In the genomic region with DNA sequence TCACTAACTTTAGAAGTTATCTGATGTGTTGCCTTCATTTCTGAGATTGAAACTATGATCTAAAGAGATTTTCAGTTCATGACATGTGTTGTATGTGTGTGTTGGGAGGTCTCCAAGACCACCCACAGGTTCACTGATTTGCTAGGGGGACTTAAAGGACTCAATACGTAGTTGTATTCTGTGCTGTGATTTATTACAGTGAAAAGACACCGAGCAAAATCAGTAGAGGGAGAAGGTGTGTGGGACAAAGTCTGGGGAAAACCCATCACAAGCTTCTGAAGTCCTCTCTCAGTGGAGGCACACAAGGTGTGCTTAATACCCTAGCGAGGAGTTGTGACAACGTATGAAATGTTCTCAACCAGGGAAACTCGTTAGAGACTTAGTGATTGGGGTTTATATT, we compare ENCODE assay signal across 14 cellular contexts. TPM values are rescaled to one million over a fixed set of nuclear protein-coding genes. Genes with fewer than 3 reads are reported as not detected.
DNase-seq lines count a peak whose midpoint lies in the region; ATAC-seq and TF ChIP-seq lines count a peak whose summit lies in the region.
"Had no signal": no experiment of that assay in that cellular context is flagged by ENCODE, and none has a peak within 500 bp of the region (broad histone marks: within the 10 kb centered on the region; RNA-seq: fewer than 3 reads in every experiment).

No MANE protein-coding gene starts in this region.

- no peak for DNase-seq in CD4-positive, alpha-beta memory T cell
- no peak for DNase-seq in endothelial cell (ENCODE audit: low spot score)
- no peak for DNase-seq in WTC11 (ENCODE audit: low spot score)
- DNase-seq in globus pallidus (ENCODE audit: low spot score): no peak
- DNase-seq: cerebellar nuclear complex, mesendoderm, T1000 had no signal

- CTCF ChIA-PET in CD4-positive, alpha-beta memory T cell (lab: Charles Lee; ENCODE audit: partially characterized antibody): interaction anchor here (0.5 kb wide), 1 partner anchor 792 kb away, joined by 3 read pairs; no protein-coding TSS in a partner anchor
- CTCF ChIA-PET in WTC11 (lab: Charles Lee): interaction anchor here (1.1 kb wide), 1 partner anchor 82 kb away, joined by 3 read pairs; no protein-coding TSS in a partner anchor

- H3K9me3 ChIP-seq in CD4-positive, alpha-beta memory T cell (ENCODE audit: control insufficient read depth in 1 of 2, low read length in 2 of 2): no peaks in the 10 kb centered on the region
- H3K9me3 ChIP-seq: right atrium auricular region had no signal

- peak; percentile 45 for ATAC-seq in GM18867 (IDR thresholded peaks at IDR 0.05; ENCODE audit: unreplicated experiment)
- peak; percentile 57 for ATAC-seq in HG03342 (IDR thresholded peaks at IDR 0.05; ENCODE audit: unreplicated experiment)
- ATAC-seq in HG02973 (IDR thresholded peaks at IDR 0.05; ENCODE audit: unreplicated experiment): no peak
- ATAC-seq in WTC11: no peak
- no peak for ATAC-seq in HG02759 (IDR thresholded peaks at IDR 0.05; ENCODE audit: unreplicated experiment)

- intact Hi-C loops in CD4-positive, alpha-beta memory T cell (cut with micrococcal nuclease): no loop called here

- H3K4me3 Mint-ChIP-seq in CD4-positive, alpha-beta memory T cell: peak overlapping the region in 6 of 8 donors; percentile 19 to 60 (median 32)
- no peak overlapping the region for H3K4me3 Mint-ChIP-seq in endothelial cell (ENCODE audit: unreplicated experiment)
- no peak overlapping the region for H3K4me3 Mint-ChIP-seq in WTC11

- TF ChIP-seq CTCF in endothelial cell (IDR thresholded peaks at IDR 0.05; ENCODE audit: unreplicated experiment) (no peak), WTC11 (IDR thresholded peaks at IDR 0.05) (no peak)

- H3K27ac Mint-ChIP-seq in CD4-positive, alpha-beta memory T cell: peak overlapping the region in 4 of 7 donors; percentile 5 to 66 (median 48)
- peak overlapping the region; percentile 74 for H3K27ac Mint-ChIP-seq in endothelial cell (ENCODE audit: unreplicated experiment)
- no peak overlapping the region for H3K27ac Mint-ChIP-seq in WTC11

- peaks cover 52% of the 10 kb centered on the region for H3K4me1 ChIP-seq in CD4-positive, alpha-beta memory T cell (ENCODE audit: insufficient read depth, low read length)

- H3K27me3 ChIP-seq in CD4-positive, alpha-beta memory T cell (ENCODE audit: insufficient read depth, low read length): no peaks in the 10 kb centered on the region
- H3K27me3 ChIP-seq: BLaER1, right atrium auricular region had no signal

- H3K4me1 Mint-ChIP-seq in CD4-positive, alpha-beta memory T cell: peaks cover 0 to 24% (median 15%) of the 10 kb centered on the region in 4 donors
- H3K4me1 Mint-ChIP-seq in endothelial cell (ENCODE audit: unreplicated experiment) (peaks cover 13% of the 10 kb centered on the region), WTC11 (peaks cover 4% of the 10 kb centered on the region; the same call in 1 of the 2 replicates)

- no peak overlapping the region for H3K4me3 ChIP-seq in CD4-positive, alpha-beta memory T cell (ENCODE audit: low read length in 2 of 2)
- H3K4me3 ChIP-seq: BLaER1, right atrium auricular region had no signal

- no peaks in the 10 kb centered on the region for H3K36me3 ChIP-seq in CD4-positive, alpha-beta memory T cell (ENCODE audit: insufficient read depth, low read length)
- H3K36me3 ChIP-seq: right atrium auricular region had no signal

- no peaks in the 10 kb centered on the region for H3K9me3 Mint-ChIP-seq in CD4-positive, alpha-beta memory T cell
- H3K9me3 Mint-ChIP-seq in endothelial cell (ENCODE audit: unreplicated experiment) (no peaks in the 10 kb centered on the region), WTC11 (no peaks in the 10 kb centered on the region)
- H3K9me3 Mint-ChIP-seq: activated T-helper 2 cell treated with anti-CD3 and anti-CD28 coated beads, Interferon-gamma antibody, Interleukin-2, Interleukin-4, amounts not matched to agents 10 μg/mL and 5 μg/mL and 100 μg/mL, durations not matched to agents 14 hours and 24 hours and 36 hours had no signal

- no peak overlapping the region for H3K27ac ChIP-seq in CD4-positive, alpha-beta memory T cell (ENCODE audit: low read depth, low read length)
- H3K27ac ChIP-seq: BLaER1, right atrium auricular region had no signal

- H3K36me3 Mint-ChIP-seq in CD4-positive, alpha-beta memory T cell: peaks cover 0 to 5% of the 10 kb centered on the region in 2 donors
- peaks cover under 1% of the 10 kb centered on the region for H3K36me3 Mint-ChIP-seq in endothelial cell (ENCODE audit: low read depth, unreplicated experiment)
- no peaks in the 10 kb centered on the region for H3K36me3 Mint-ChIP-seq in WTC11

- POLR2A ChIA-PET in CD4-positive, alpha-beta memory T cell (lab: Charles Lee; ENCODE audit: partially characterized antibody): interaction anchor here (1.1 kb wide), 1 partner anchor 11 kb away, joined by 3 read pairs; no protein-coding TSS in a partner anchor
- POLR2A ChIA-PET in WTC11 (lab: Charles Lee): no interaction called here

- H3K27me3 Mint-ChIP-seq in CD4-positive, alpha-beta memory T cell: no peaks in the 10 kb centered on the region
- H3K27me3 Mint-ChIP-seq in endothelial cell (ENCODE audit: unreplicated experiment): no peaks in the 10 kb centered on the region
- H3K27me3 Mint-ChIP-seq in WTC11 (ENCODE audit: low read depth): no peaks in the 10 kb centered on the region

TF ChIP-seq in WTC11, 78 proteins besides CTCF, POLR2A, EP300 and RAD21 (continues in another document):
- no peak for TF ChIP-seq SOX15 (CRISPR knock-in tag; IDR thresholded peaks at IDR 0.05)
- no peak for TF ChIP-seq EMX1 (CRISPR knock-in tag; IDR thresholded peaks at IDR 0.05)
- TF ChIP-seq JUN (CRISPR knock-in tag; IDR thresholded peaks at IDR 0.05): no peak
- TF ChIP-seq, protein P1, sequence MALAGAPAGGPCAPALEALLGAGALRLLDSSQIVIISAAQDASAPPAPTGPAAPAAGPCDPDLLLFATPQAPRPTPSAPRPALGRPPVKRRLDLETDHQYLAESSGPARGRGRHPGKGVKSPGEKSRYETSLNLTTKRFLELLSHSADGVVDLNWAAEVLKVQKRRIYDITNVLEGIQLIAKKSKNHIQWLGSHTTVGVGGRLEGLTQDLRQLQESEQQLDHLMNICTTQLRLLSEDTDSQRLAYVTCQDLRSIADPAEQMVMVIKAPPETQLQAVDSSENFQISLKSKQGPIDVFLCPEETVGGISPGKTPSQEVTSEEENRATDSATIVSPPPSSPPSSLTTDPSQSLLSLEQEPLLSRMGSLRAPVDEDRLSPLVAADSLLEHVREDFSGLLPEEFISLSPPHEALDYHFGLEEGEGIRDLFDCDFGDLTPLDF (CRISPR knock-in tag; IDR thresholded peaks at IDR 0.05): no peak
- TF ChIP-seq, protein P2, sequence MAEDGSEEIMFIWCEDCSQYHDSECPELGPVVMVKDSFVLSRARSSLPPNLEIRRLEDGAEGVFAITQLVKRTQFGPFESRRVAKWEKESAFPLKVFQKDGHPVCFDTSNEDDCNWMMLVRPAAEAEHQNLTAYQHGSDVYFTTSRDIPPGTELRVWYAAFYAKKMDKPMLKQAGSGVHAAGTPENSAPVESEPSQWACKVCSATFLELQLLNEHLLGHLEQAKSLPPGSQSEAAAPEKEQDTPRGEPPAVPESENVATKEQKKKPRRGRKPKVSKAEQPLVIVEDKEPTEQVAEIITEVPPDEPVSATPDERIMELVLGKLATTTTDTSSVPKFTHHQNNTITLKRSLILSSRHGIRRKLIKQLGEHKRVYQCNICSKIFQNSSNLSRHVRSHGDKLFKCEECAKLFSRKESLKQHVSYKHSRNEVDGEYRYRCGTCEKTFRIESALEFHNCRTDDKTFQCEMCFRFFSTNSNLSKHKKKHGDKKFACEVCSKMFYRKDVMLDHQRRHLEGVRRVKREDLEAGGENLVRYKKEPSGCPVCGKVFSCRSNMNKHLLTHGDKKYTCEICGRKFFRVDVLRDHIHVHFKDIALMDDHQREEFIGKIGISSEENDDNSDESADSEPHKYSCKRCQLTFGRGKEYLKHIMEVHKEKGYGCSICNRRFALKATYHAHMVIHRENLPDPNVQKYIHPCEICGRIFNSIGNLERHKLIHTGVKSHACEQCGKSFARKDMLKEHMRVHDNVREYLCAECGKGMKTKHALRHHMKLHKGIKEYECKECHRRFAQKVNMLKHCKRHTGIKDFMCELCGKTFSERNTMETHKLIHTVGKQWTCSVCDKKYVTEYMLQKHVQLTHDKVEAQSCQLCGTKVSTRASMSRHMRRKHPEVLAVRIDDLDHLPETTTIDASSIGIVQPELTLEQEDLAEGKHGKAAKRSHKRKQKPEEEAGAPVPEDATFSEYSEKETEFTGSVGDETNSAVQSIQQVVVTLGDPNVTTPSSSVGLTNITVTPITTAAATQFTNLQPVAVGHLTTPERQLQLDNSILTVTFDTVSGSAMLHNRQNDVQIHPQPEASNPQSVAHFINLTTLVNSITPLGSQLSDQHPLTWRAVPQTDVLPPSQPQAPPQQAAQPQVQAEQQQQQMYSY (CRISPR knock-in tag; IDR thresholded peaks at IDR 0.05): no peak
- TF ChIP-seq NFYB (CRISPR knock-in tag; conservative IDR thresholded peaks at IDR 0.05; ENCODE audit: low read depth): no peak
- no peak for TF ChIP-seq TEAD1 (CRISPR knock-in tag; IDR thresholded peaks at IDR 0.05)
- TF ChIP-seq, protein P3, sequence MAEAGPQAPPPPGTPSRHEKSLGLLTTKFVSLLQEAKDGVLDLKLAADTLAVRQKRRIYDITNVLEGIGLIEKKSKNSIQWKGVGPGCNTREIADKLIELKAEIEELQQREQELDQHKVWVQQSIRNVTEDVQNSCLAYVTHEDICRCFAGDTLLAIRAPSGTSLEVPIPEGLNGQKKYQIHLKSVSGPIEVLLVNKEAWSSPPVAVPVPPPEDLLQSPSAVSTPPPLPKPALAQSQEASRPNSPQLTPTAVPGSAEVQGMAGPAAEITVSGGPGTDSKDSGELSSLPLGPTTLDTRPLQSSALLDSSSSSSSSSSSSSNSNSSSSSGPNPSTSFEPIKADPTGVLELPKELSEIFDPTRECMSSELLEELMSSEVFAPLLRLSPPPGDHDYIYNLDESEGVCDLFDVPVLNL (CRISPR knock-in tag; IDR thresholded peaks at IDR 0.05; ENCODE audit: borderline replicate concordance, low read depth): no peak

RNA-seq across cellular contexts. Expression of a gene that starts 35.6 kb away (rescaled TPM):
- total RNA-seq in CD4-positive, alpha-beta memory T cell: 10 to 100 TPM; 24.6 to 25.0 TPM
- 1 to 10 TPM in 1 of 2 donors, under 1 TPM in 1; 0.13 to 1.8 TPM for polyA plus RNA-seq in CD4-positive, alpha-beta memory T cell
- total RNA-seq in endothelial cell (ENCODE audit: unreplicated experiment) (16.8 TPM), WTC11 (2021) (11.0 to 13.6 TPM (median 11.2 TPM) in 3 replicates)

RNA-seq across cellular contexts. Expression of a gene that starts 53.0 kb away (rescaled TPM):
- not detected for total RNA-seq in CD4-positive, alpha-beta memory T cell
- polyA plus RNA-seq in CD4-positive, alpha-beta memory T cell: not detected
- 0.21 TPM for total RNA-seq in endothelial cell (ENCODE audit: unreplicated experiment)
- total RNA-seq in WTC11 (2021): 0.25 to 0.55 TPM (median 0.37 TPM) in 3 replicates
- total RNA-seq: activated T-helper 2 cell treated with anti-CD3 and anti-CD28 coated beads, Interferon-gamma antibody, Interleukin-2, Interleukin-4, amounts not matched to agents 10 μg/mL and 5 μg/mL and 100 μg/mL, durations not matched to agents 14 hours and 24 hours and 36 hours had no signal

Comparison
In these comparisons a context has a peak if more than half of its experiments do, and no peak if none do; other contexts are left out.
1. H3K4me3 Mint-ChIP-seq: peak in CD4-positive, alpha-beta memory T cell (6 of 8); none in endothelial cell (single experiment) and WTC11 (single experiment).
2. ATAC-seq: peak in GM18867 (single experiment) and HG03342 (single experiment); none in HG02973 (single experiment), WTC11 (single experiment) and HG02759 (single experiment).